ENCODE assay signal across 8 cellular contexts in genomic region chr9:134475051-134475790, GRCh38.
DNase-seq lines count a peak whose midpoint lies in the region; ATAC-seq, FAIRE-seq and TF ChIP-seq lines count a peak whose summit lies in the region.

No MANE protein-coding gene starts in this region.

- peaks cover 2% of the 10 kb centered on the region for H3K9me3 Mint-ChIP-seq in astrocyte (ENCODE audit: unreplicated experiment)

- peak overlapping the region; percentile 54 for H3K9ac ChIP-seq in astrocyte (ENCODE audit: low read length)

- intact Hi-C loops in testis (cut with DNase I; ENCODE audit: low total_unique reads): no loop called here

- H4K20me1 ChIP-seq in astrocyte (ENCODE audit: insufficient read depth, low read length): no peaks in the 10 kb centered on the region

- peaks cover 11% of the 10 kb centered on the region for H3K27me3 Mint-ChIP-seq in astrocyte (ENCODE audit: low read depth, unreplicated experiment)

- FAIRE-seq in astrocyte (lab: Jason Lieb, UNC): no peak

- TF ChIP-seq CTCF in astrocyte (IDR thresholded peaks at IDR 0.05; ENCODE audit: insufficient read depth, low read depth, low read length): no peak
- TF ChIP-seq CTCF in testis (IDR thresholded peaks at IDR 0.05): no peak

- H3K4me1 Mint-ChIP-seq in astrocyte (ENCODE audit: low read depth, unreplicated experiment): no peaks in the 10 kb centered on the region

- H3K4me2 ChIP-seq in astrocyte (ENCODE audit: low read length): peak overlapping the region; percentile 22

- peak overlapping the region; percentile 36 for H2AFZ ChIP-seq in astrocyte (ENCODE audit: low read depth, low read length)

- no peak for TF ChIP-seq POLR2A in testis (IDR thresholded peaks at IDR 0.05)

- H3K27me3 ChIP-seq in astrocyte (ENCODE audit: insufficient read depth, low read length) (no peaks in the 10 kb centered on the region), testis (no peaks in the 10 kb centered on the region)

- DNase-seq in activated CD4-positive, CD25-positive, alpha-beta regulatory T cell (lab: John Stamatoyannopoulos, UW): no peak
- peak; percentile 67 for DNase-seq in astrocyte (ENCODE audit: low read depth)
- DNase-seq in left lobe of liver (ENCODE audit: low spot score): peak; percentile 55
- DNase-seq in testis: peak; percentile 77
- DNase-seq in central memory CD4-positive, alpha-beta T cell: no peak
- no peak for DNase-seq in NOMO-1 treated with dmso at 0.1 percent for 144 hours (lab: John Stamatoyannopoulos, UW; ENCODE audit: unreplicated experiment)

- H3K27ac ChIP-seq in astrocyte (ENCODE audit: low read depth, low read length) (no peak overlapping the region), testis (peak overlapping the region in 1 of 2 donors; percentile 31)

- no peak overlapping the region for H3K27ac Mint-ChIP-seq in astrocyte (ENCODE audit: unreplicated experiment)

- peaks cover under 1% of the 10 kb centered on the region for H3K36me3 Mint-ChIP-seq in astrocyte (ENCODE audit: low read depth, unreplicated experiment)

- peak; percentile 36 to 52 for ATAC-seq in activated CD4-positive, CD25-positive, alpha-beta regulatory T cell treated with anti-CD3 and anti-CD28 coated beads, Interleukin-2, amount 50 U/mL, for 24 hours
- ATAC-seq in left lobe of liver: peak; percentile 68
- no peak for ATAC-seq in HG03442 (IDR thresholded peaks at IDR 0.05; ENCODE audit: unreplicated experiment)

- 37 to 69% methylated on average over 5 to 25 of the region's 25 CpGs for WGBS in testis, 2 donors

- no peaks in the 10 kb centered on the region for H3K9me3 ChIP-seq in astrocyte (ENCODE audit: insufficient read depth, low read depth, low read length)
- H3K9me3 ChIP-seq in testis: no peaks in the 10 kb centered on the region

- H3K4me1 ChIP-seq in astrocyte (ENCODE audit: insufficient read depth, low read length) (peaks cover 20% of the 10 kb centered on the region), testis (peaks cover 20% of the 10 kb centered on the region)

- H3K4me3 ChIP-seq in astrocyte (ENCODE audit: insufficient read depth, low read depth, low read length): no peak overlapping the region
- no peak overlapping the region for H3K4me3 ChIP-seq in testis

- no peaks in the 10 kb centered on the region for H3K36me3 ChIP-seq in astrocyte (ENCODE audit: insufficient read depth, low read length)
- no peaks in the 10 kb centered on the region for H3K36me3 ChIP-seq in testis (ENCODE audit: low read depth, missing control alignments)

- H3K79me2 ChIP-seq in astrocyte (ENCODE audit: insufficient read depth, low read length): no peaks in the 10 kb centered on the region

- no peak overlapping the region for H3K4me3 Mint-ChIP-seq in astrocyte (ENCODE audit: unreplicated experiment)

Comparison
In these comparisons a context has a peak if more than half of its experiments do, and no peak if none do; other contexts are left out.
1. DNase-seq: peak in astrocyte (single experiment), left lobe of liver (single experiment) and testis (single experiment); none in activated CD4-positive, CD25-positive, alpha-beta regulatory T cell (0 of 4), central memory CD4-positive, alpha-beta T cell (single experiment) and NOMO-1 treated with dmso at 0.1 percent for 144 hours (single experiment).